Comparison of ENCODE assay signal across 9 cellular contexts in the genomic region with DNA sequence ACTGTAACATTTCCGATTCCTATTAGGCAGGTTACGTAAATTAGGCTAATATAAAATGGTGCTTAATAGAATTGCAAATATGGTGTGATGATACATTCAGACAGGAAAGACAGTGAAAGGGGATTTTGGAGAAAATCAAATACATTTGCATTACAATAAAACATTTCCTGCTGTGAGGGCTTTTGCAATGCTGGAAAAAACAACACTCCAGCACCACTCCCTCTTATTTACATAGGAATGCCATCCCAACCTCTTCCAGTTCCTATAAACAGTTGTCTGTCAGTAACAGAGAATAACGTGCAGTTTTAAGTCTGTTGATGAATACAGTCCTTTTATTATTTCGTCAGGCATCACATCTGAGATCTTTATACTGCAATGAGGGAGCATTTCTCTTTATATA.
DNase-seq lines count a peak whose midpoint lies in the region; ATAC-seq and TF ChIP-seq lines count a peak whose summit lies in the region.
"Had no signal": no experiment of that assay in that cellular context is flagged by ENCODE, and none has a peak within 500 bp of the region (broad histone marks: within the 10 kb centered on the region; RNA-seq: fewer than 3 reads in every experiment).

No MANE protein-coding gene starts in this region.

- H3K9me3 ChIP-seq in HUES64 (ENCODE audit: insufficient read depth, low read depth, low read length) (no peaks in the 10 kb centered on the region), NT2/D1 (ENCODE audit: insufficient read depth, low read length) (no peaks in the 10 kb centered on the region), hepatocyte (ENCODE audit: low read depth) (no peaks in the 10 kb centered on the region)

- DNase-seq in A172 (ENCODE audit: low spot score) (peak; percentile 42), NT2/D1 (ENCODE audit: low read depth, low spot score) (peak; percentile 73), hepatocyte (ENCODE audit: low spot score) (no peak), OCI-M1 (lab: John Stamatoyannopoulos, UW) (no peak), cortex of kidney (lab: John Stamatoyannopoulos, UW) (no peak)
- DNase-seq in activated CD4-positive, alpha-beta T cell treated with anti-CD3 and anti-CD28 coated beads, Interleukin-2, amount 50 U/mL, for 48 hours = no peak
- DNase-seq: midbrain had no signal

- no peak for TF ChIP-seq CTCF in hepatocyte (IDR thresholded peaks at IDR 0.05; ENCODE audit: poor library complexity)

- no peak for ATAC-seq in HG02870 (IDR thresholded peaks at IDR 0.05; ENCODE audit: unreplicated experiment)

- no peaks in the 10 kb centered on the region for H3K79me2 ChIP-seq in hepatocyte

- peak overlapping the region; percentile 42 for H3K4me2 ChIP-seq in hepatocyte

- no peak overlapping the region for H2AFZ ChIP-seq in hepatocyte

- no peaks in the 10 kb centered on the region for H4K20me1 ChIP-seq in hepatocyte (ENCODE audit: insufficient read depth, poor library complexity, severe bottlenecking)

- peak overlapping the region; percentile 67 for H3K9ac ChIP-seq in HUES64 (ENCODE audit: low read depth, low read length)
- no peak overlapping the region for H3K9ac ChIP-seq in NT2/D1 (ENCODE audit: insufficient read length, low read depth)

- H3K27me3 ChIP-seq in HUES64 (ENCODE audit: insufficient read depth, low read length) (no peaks in the 10 kb centered on the region; the same call in 1 of the 2 replicates), NT2/D1 (ENCODE audit: insufficient read depth, insufficient read length) (peaks cover 40% of the 10 kb centered on the region), hepatocyte (no peaks in the 10 kb centered on the region)

- peak overlapping the region; percentile 97 for H3K27ac ChIP-seq in HUES64 (ENCODE audit: low read depth, low read length)
- H3K27ac ChIP-seq in hepatocyte = no peak overlapping the region

- H3K4me1 ChIP-seq in HUES64 (ENCODE audit: insufficient read depth, low read length) (peaks cover 93% of the 10 kb centered on the region), NT2/D1 (ENCODE audit: insufficient read depth, insufficient read length) (no peaks in the 10 kb centered on the region), hepatocyte (ENCODE audit: insufficient read depth) (peaks cover 5% of the 10 kb centered on the region)

- no peaks in the 10 kb centered on the region for H3K36me3 ChIP-seq in HUES64 (ENCODE audit: insufficient read depth, low read length)
- no peaks in the 10 kb centered on the region for H3K36me3 ChIP-seq in NT2/D1 (ENCODE audit: insufficient read depth, insufficient read length, low read length)
- H3K36me3 ChIP-seq in hepatocyte (replicated peaks; ENCODE audit: insufficient read depth, low read depth) = no peaks in the 10 kb centered on the region

- no peaks in the 10 kb centered on the region for H3K9me2 ChIP-seq in hepatocyte (replicated peaks; ENCODE audit: insufficient read depth)

- WGBS in HUES64 = 0% methylated on average over 3 of the region's 4 CpGs
- WGBS in hepatocyte (ENCODE audit: low lambda C conversion rate, missing lambda C conversion rate) = 33% methylated on average over 4 of the region's 4 CpGs

- H3K4me3 ChIP-seq in HUES64 (ENCODE audit: low read length) (peak overlapping the region; percentile 43), NT2/D1 (ENCODE audit: insufficient read length, low read depth) (peak overlapping the region; percentile 19), hepatocyte (no peak overlapping the region)

Comparison
In these comparisons a context has a peak if more than half of its experiments do, and no peak if none do; other contexts are left out.
1. DNase-seq: peak in A172 (single experiment) and NT2/D1 (single experiment); none in hepatocyte (single experiment), OCI-M1 (single experiment), cortex of kidney (single experiment) and activated CD4-positive, alpha-beta T cell treated with anti-CD3 and anti-CD28 coated beads, Interleukin-2, amount 50 U/mL, for 48 hours (0 of 2).